18 cellular contexts compared by ENCODE assay signal in the genomic region with DNA sequence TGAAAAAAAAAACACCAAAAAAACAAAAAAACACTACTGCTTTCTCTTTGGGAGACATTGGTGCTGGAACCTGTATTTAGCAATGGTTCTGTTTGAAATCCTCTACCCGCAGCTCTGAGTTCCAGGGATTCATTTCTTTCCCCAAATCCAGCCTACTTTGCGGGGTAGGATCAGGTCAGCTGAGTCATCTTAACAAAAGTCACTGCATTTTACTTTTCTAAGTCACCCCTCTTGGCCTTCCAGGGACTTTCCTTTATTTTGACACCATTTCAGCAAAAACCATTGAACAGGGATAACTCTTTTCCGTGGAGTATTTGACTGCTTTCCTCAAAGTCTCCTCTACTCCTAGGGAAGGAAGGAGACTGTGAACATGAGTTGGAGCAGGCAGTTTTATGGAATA.
A peak's percentile ranks its signal among the peaks of the same experiment; 100 is the strongest.
DNase-seq lines count a peak whose midpoint lies in the region; ATAC-seq, FAIRE-seq and TF ChIP-seq lines count a peak whose summit lies in the region.
"Had no signal": no experiment of that assay in that cellular context is flagged by ENCODE, and none has a peak within 500 bp of the region (broad histone marks: within the 10 kb centered on the region; RNA-seq: fewer than 3 reads in every experiment).

No MANE protein-coding gene starts in this region.

- CTCF ChIA-PET in BJ (lab: Yijun Ruan, JAX), result interaction anchor here (0.5 to 6.0 kb wide), 4 partner anchors 22 to 35 kb away, joined by 3 to 36 read pairs (median 5); no protein-coding TSS in a partner anchor
- CTCF ChIA-PET in OCI-LY7 (lab: Charles Lee; ENCODE audit: unreplicated experiment), result no interaction called here

- H3K27me3 ChIP-seq in BJ (ENCODE audit: control insufficient read depth, insufficient read depth, low read length) (no peaks in the 10 kb centered on the region), fibroblast of lung (ENCODE audit: control insufficient read depth, insufficient read depth, low read length) (no peaks in the 10 kb centered on the region)

- H3K36me3 ChIP-seq in BJ (ENCODE audit: control insufficient read depth, insufficient read depth, low read length) (no peaks in the 10 kb centered on the region), fibroblast of lung (ENCODE audit: control insufficient read depth, insufficient read depth, low read length) (no peaks in the 10 kb centered on the region), OCI-LY7 (ENCODE audit: insufficient read depth, low read length) (no peaks in the 10 kb centered on the region)

- intact Hi-C loops in OCI-LY7 (cut with micrococcal nuclease; ENCODE audit: unreplicated experiment), result no loop called here

- DNase-seq in BJ (ENCODE audit: low read depth) (peak; percentile 40), RPMI7951 (ENCODE audit: low read depth) (peak; percentile 93), fibroblast of lung (ENCODE audit: low read depth in 2 of 2) (peak; percentile 19 to 84), renal cortical epithelial cell (ENCODE audit: low read depth) (peak; percentile 53), OCI-LY7 (ENCODE audit: low spot score) (no peak), H54 (ENCODE audit: insufficient read length, low spot score) (no peak), SK-N-DZ (ENCODE audit: low spot score) (no peak)
- DNase-seq: activated CD4-positive, alpha-beta T cell treated with anti-CD3 and anti-CD28 coated beads for 1 hour; activated effector memory CD4-positive, alpha-beta T cell treated with Interleukin-2 at 50 U/mL for 16 hours; cerebellar nuclear complex; effector CD4-positive, alpha-beta T cell; GDM1; NCI-H146; NCI-H774; PC-9; T-helper 9 cell had no signal

- no peaks in the 10 kb centered on the region for H3K9me2 ChIP-seq in OCI-LY7 (ENCODE audit: insufficient read depth, low read length)

- no peak overlapping the region for H3K27ac ChIP-seq in fibroblast of lung (ENCODE audit: insufficient read depth, low read length)
- no peak overlapping the region for H3K27ac ChIP-seq in OCI-LY7 (ENCODE audit: low read depth, low read length, poor library complexity, severe bottlenecking)
- H3K27ac ChIP-seq: PC-9 had no signal

- no peak for ATAC-seq in GM19035 (IDR thresholded peaks at IDR 0.05; ENCODE audit: unreplicated experiment)

- no peaks in the 10 kb centered on the region for H3K9me3 ChIP-seq in fibroblast of lung (ENCODE audit: control insufficient read depth, insufficient read depth, low read depth, low read length)
- no peaks in the 10 kb centered on the region for H3K9me3 ChIP-seq in OCI-LY7 (ENCODE audit: low read length)

- H3K4me2 ChIP-seq in fibroblast of lung (ENCODE audit: extremely low read depth, insufficient read depth, low read length), result no peak overlapping the region
- no peak overlapping the region for H3K4me2 ChIP-seq in OCI-LY7 (ENCODE audit: low read length)
- H3K4me2 ChIP-seq: PC-9 had no signal

- POLR2A ChIA-PET in BJ (lab: Charles Lee) (no interaction called here), OCI-LY7 (lab: Charles Lee) (no interaction called here)

- H3K79me2 ChIP-seq in fibroblast of lung (ENCODE audit: control insufficient read depth, insufficient read depth, low read length) (no peaks in the 10 kb centered on the region), OCI-LY7 (ENCODE audit: insufficient read depth, low read depth, low read length) (no peaks in the 10 kb centered on the region)

- BruUV-seq in OCI-LY7 (replicated peaks; lab: Mats Ljungman, UMichigan), result no TSS peak

- no peak for TF ChIP-seq POLR2A in H54 (IDR thresholded peaks at IDR 0.05; ENCODE audit: low read depth, low read length)

- peaks cover 34% of the 10 kb centered on the region for H3K4me1 ChIP-seq in fibroblast of lung (ENCODE audit: control insufficient read depth, extremely low read depth, insufficient read depth, low read length)
- no peaks in the 10 kb centered on the region for H3K4me1 ChIP-seq in OCI-LY7 (ENCODE audit: insufficient read depth, low read length, poor library complexity, severe bottlenecking)

- no peaks in the 10 kb centered on the region for H4K20me1 ChIP-seq in fibroblast of lung (ENCODE audit: control insufficient read depth, extremely low read depth, insufficient read depth, low read length)
- H4K20me1 ChIP-seq in OCI-LY7 (ENCODE audit: insufficient read depth, low read length), result no peaks in the 10 kb centered on the region

- H2AFZ ChIP-seq in fibroblast of lung (ENCODE audit: low read length) (no peak overlapping the region), OCI-LY7 (ENCODE audit: low read length) (no peak overlapping the region)
- H2AFZ ChIP-seq: PC-9 had no signal

- no peak overlapping the region for H3K4me3 ChIP-seq in BJ (ENCODE audit: low read depth, low read length)
- no peak overlapping the region for H3K4me3 ChIP-seq in fibroblast of lung (replicated peaks in 1 of 4; ENCODE audit: control extremely low read depth in 1 of 4, insufficient read depth in 1 of 4, low read depth in 3 of 4, low read length in 4 of 4)
- H3K4me3 ChIP-seq in OCI-LY7 (ENCODE audit: low read depth, low read length, poor library complexity, severe bottlenecking), result no peak overlapping the region
- H3K4me3 ChIP-seq: PC-9 had no signal

- H3K9ac ChIP-seq in fibroblast of lung (ENCODE audit: insufficient read depth, low read length), result no peak overlapping the region

- TF ChIP-seq CTCF in BJ (IDR thresholded peaks at IDR 0.05; ENCODE audit: insufficient read depth, low read depth, low read length) (no peak), fibroblast of lung (conservative IDR thresholded peaks at IDR 0.05 in 1 of 2, IDR thresholded peaks at IDR 0.05 in 1 of 2; ENCODE audit: low read depth in 1 of 2, low read length in 2 of 2) (no peak), OCI-LY7 (conservative IDR thresholded peaks at IDR 0.05; ENCODE audit: low read length) (no peak)

- FAIRE-seq in H54 (lab: Jason Lieb, UNC), result no peak
- FAIRE-seq: GM12891 had no signal

Comparison
In these comparisons a context has a peak if more than half of its experiments do, and no peak if none do; other contexts are left out.
1. DNase-seq: peak in BJ (single experiment), RPMI7951 (single experiment), fibroblast of lung (2 of 2) and renal cortical epithelial cell (single experiment); none in OCI-LY7 (single experiment), H54 (single experiment) and SK-N-DZ (single experiment).